In the genomic region with DNA sequence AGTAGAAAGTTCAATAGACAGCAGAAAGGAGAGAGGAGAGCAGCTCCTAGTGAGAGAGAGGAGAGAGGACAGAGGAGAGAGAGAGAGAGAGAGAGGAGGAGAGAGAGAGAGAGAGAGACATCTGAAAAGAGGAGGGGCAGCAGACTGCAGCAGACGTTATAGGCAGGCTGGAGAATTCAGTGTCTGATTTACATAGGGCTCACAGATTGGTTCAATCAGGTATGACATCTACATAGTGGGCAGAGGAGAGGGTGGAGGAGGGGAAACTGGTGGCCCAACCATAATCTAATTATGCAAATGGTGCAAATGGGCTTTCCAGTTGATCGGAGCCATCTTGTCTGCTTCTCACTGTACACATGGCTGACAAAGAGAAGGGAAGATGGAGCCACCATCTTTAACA, we compare ENCODE assay signal across 1 cellular context.
TF ChIP-seq lines count a peak whose summit lies in the region.

No MANE protein-coding gene starts in this region.

TF ChIP-seq in WTC11, 78 proteins besides CTCF, POLR2A, EP300 and RAD21 (continued from another document):
- TF ChIP-seq, protein P1, sequence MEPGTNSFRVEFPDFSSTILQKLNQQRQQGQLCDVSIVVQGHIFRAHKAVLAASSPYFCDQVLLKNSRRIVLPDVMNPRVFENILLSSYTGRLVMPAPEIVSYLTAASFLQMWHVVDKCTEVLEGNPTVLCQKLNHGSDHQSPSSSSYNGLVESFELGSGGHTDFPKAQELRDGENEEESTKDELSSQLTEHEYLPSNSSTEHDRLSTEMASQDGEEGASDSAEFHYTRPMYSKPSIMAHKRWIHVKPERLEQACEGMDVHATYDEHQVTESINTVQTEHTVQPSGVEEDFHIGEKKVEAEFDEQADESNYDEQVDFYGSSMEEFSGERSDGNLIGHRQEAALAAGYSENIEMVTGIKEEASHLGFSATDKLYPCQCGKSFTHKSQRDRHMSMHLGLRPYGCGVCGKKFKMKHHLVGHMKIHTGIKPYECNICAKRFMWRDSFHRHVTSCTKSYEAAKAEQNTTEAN (CRISPR knock-in tag; IDR thresholded peaks at IDR 0.05), result no peak
- TF ChIP-seq ESRRA (CRISPR knock-in tag; IDR thresholded peaks at IDR 0.05; ENCODE audit: borderline replicate concordance) (no peak), JUN (CRISPR knock-in tag; IDR thresholded peaks at IDR 0.05) (no peak), PRRX2 (CRISPR knock-in tag; IDR thresholded peaks at IDR 0.05) (no peak)
- TF ChIP-seq, protein P2, sequence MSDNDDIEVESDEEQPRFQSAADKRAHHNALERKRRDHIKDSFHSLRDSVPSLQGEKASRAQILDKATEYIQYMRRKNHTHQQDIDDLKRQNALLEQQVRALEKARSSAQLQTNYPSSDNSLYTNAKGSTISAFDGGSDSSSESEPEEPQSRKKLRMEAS (CRISPR knock-in tag; IDR thresholded peaks at IDR 0.05), result no peak
